ENCODE assay signal across 20 cellular contexts in the genomic region with DNA sequence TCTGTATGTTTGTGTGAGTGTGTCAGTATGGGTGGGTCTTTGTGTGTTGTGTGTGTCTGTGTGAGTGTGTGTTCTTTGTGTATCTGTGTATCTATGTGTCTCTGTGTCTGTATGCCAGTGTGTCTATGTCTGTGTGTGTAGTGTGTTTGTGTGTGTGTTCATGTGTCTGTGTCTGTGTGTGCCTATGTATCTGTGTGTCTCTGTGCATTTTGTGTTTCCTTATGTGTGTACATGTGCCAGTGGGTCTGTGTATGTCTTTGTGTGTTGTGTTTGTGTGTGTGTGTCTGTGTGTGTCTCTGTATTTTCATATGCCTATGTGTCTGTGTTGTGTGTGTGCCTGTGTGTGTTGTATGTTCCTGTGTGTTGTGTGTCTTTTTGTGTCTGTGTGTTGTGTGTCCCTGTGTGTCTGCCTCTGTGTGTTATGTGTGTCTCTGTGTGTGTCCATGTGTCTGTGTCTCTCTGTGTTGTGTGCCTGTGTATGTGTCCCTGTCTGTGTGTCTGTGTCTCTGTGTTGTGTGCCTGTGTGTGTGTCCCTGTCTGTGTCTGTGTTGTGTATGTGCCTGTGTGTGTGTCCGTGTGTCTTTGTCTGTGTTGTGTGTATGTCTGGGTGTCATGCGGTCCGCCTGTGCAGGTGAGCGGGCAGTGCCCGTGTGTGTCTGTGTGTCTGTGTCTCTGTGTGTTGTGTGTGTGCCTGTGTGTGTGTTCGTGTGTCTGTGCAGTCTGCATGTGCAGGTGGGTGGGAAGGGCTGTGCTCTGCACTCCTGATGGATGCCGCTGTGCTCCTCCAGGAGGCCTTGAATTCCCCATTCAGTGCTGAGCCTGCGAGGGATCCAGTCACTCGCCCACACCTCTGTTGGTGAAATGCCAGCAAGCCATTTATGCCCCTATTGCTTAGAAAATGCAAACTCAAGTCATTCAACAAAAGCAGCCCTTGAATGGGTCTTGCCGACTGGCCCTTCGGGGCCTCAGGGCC. TPM values are rescaled to one million over a fixed set of nuclear protein-coding genes. Genes with fewer than 3 reads are reported as not detected.
DNase-seq lines count a peak whose midpoint lies in the region; ATAC-seq, FAIRE-seq and TF ChIP-seq lines count a peak whose summit lies in the region.
"Had no signal": no experiment of that assay in that cellular context is flagged by ENCODE, and none has a peak within 500 bp of the region (broad histone marks: within the 10 kb centered on the region; RNA-seq: fewer than 3 reads in every experiment).

No MANE protein-coding gene starts in this region.

- H2AFZ ChIP-seq in H9 (ENCODE audit: low read length): no peak overlapping the region
- H2AFZ ChIP-seq: GM23248 had no signal

- H2BK20ac ChIP-seq in H9 (ENCODE audit: low read depth, low read length, poor library complexity, severe bottlenecking): no peak overlapping the region

- DNase-seq in D721Med (ENCODE audit: insufficient read length, low spot score) (no peak), H9 (peak; percentile 34), astrocyte of the hippocampus (ENCODE audit: low read depth, low spot score) (peak; percentile 48), progenitor cell of endocrine pancreas (ENCODE audit: low spot score, unreplicated experiment) (no peak)
- DNase-seq: activated CD4-positive, alpha-beta memory T cell treated with anti-CD3 and anti-CD28 coated beads for 36 hours; activated naive CD4-positive, alpha-beta T cell treated with anti-CD3 and anti-CD28 coated beads, Interleukin-2, amount 50 U/mL, for 16 hours; activated T-cell treated with anti-CD3 and anti-CD28 coated beads, Interleukin-2, amount 50 U/mL, for 4 hours; CD8-positive, alpha-beta memory T cell; effector memory CD8-positive, alpha-beta T cell; GM23248; left ventricle myocardium superior; MM.1S; NCI-H446 treated with DMSO at 0.1 percent for 48 hours; right cardiac atrium; T-helper 1 cell had no signal

- no peak overlapping the region for H3K4me3 Mint-ChIP-seq in H9
- no peak overlapping the region for H3K4me3 Mint-ChIP-seq in progenitor cell of endocrine pancreas (ENCODE audit: low read depth)
- H3K4me3 Mint-ChIP-seq: activated CD4-positive, alpha-beta memory T cell treated with anti-CD3 and anti-CD28 coated beads for 36 hours; activated T-cell treated with anti-CD3 and anti-CD28 coated beads, Interleukin-2, amount 50 U/mL, for 4 hours; CD8-positive, alpha-beta memory T cell; effector memory CD8-positive, alpha-beta T cell; IgD-negative memory B cell had no signal

- H3K23me2 ChIP-seq in H9 (ENCODE audit: insufficient read length, low read depth, low read length, poor library complexity, severe bottlenecking): no peaks in the 10 kb centered on the region

- H3K9ac ChIP-seq in H9 (ENCODE audit: extremely low read depth, insufficient read length, low read length): no peak overlapping the region
- H3K9ac ChIP-seq in muscle layer of colon (ENCODE audit: low read length): no peak overlapping the region
- H3K9ac ChIP-seq: GM23248 had no signal

- H2AK5ac ChIP-seq in H9 (ENCODE audit: insufficient read length, low read length): no peak overlapping the region

- H3K23ac ChIP-seq in H9 (ENCODE audit: insufficient read length, low read depth, low read length): no peak overlapping the region

- H3K14ac ChIP-seq in H9 (ENCODE audit: insufficient read depth, low read length): 0 out of 2 replicates have a peak overlapping the region, but pooled peaks have one; percentile 21

- no peak overlapping the region for H3T11ph ChIP-seq in H9 (ENCODE audit: low read length)

- no peak overlapping the region for H3K56ac ChIP-seq in H9 (ENCODE audit: insufficient read length, low read depth, low read length)

- H3K9me3 ChIP-seq in H9 (ENCODE audit: control insufficient read depth, low read depth, low read length) (no peaks in the 10 kb centered on the region), muscle layer of colon (ENCODE audit: low read length) (no peaks in the 10 kb centered on the region)

- H4K20me1 ChIP-seq in H9 (ENCODE audit: control insufficient read depth, insufficient read depth, insufficient read length): no peaks in the 10 kb centered on the region

- H3K36me3 Mint-ChIP-seq in H9 (ENCODE audit: insufficient read depth in 1 of 3, low read depth in 3 of 3) (no peaks in the 10 kb centered on the region), progenitor cell of endocrine pancreas (ENCODE audit: insufficient read depth) (no peaks in the 10 kb centered on the region)
- H3K36me3 Mint-ChIP-seq: activated CD4-positive, alpha-beta memory T cell treated with anti-CD3 and anti-CD28 coated beads for 36 hours; CD8-positive, alpha-beta memory T cell; IgD-negative memory B cell had no signal

- H3K4me1 ChIP-seq in H9 (ENCODE audit: insufficient read depth, low read length) (peaks cover 3% of the 10 kb centered on the region; the same call in 1 of the 2 replicates), muscle layer of colon (ENCODE audit: insufficient read depth, low read length) (peaks cover 62% of the 10 kb centered on the region)

- H3K4me3 ChIP-seq in muscle layer of colon (ENCODE audit: low read depth in 1 of 2, low read length in 2 of 2): no peak overlapping the region
- H3K4me3 ChIP-seq: GM23248 had no signal

- no peak overlapping the region for H3K27ac ChIP-seq in H9 (ENCODE audit: insufficient read length, low read depth, low read length)
- H3K27ac ChIP-seq in muscle layer of colon (ENCODE audit: low read depth, low read length): peak overlapping the region; percentile 41
- H3K27ac ChIP-seq: GM23248, VCaP had no signal

- H3K4me1 Mint-ChIP-seq in H9 (peaks cover 13 to 28% of the 10 kb centered on the region in 2 experiments), progenitor cell of endocrine pancreas (ENCODE audit: low read depth) (no peaks in the 10 kb centered on the region)
- H3K4me1 Mint-ChIP-seq: CD8-positive, alpha-beta memory T cell; IgD-negative memory B cell had no signal

- H3K79me2 ChIP-seq in H9 (ENCODE audit: insufficient read depth, low read length): no peaks in the 10 kb centered on the region

- no peak overlapping the region for H2BK15ac ChIP-seq in H9 (ENCODE audit: low read depth, low read length)

- no peak overlapping the region for H2BK12ac ChIP-seq in H9 (ENCODE audit: insufficient read length, low read depth, low read length)

- H3K27ac Mint-ChIP-seq in H9 (no peak overlapping the region), progenitor cell of endocrine pancreas (no peak overlapping the region)
- H3K27ac Mint-ChIP-seq: activated CD4-positive, alpha-beta memory T cell treated with anti-CD3 and anti-CD28 coated beads for 36 hours; CD8-positive, alpha-beta memory T cell; effector memory CD8-positive, alpha-beta T cell; IgD-negative memory B cell had no signal

- no peaks in the 10 kb centered on the region for H3K9me3 Mint-ChIP-seq in H9
- no peaks in the 10 kb centered on the region for H3K9me3 Mint-ChIP-seq in progenitor cell of endocrine pancreas (ENCODE audit: low read depth)
- H3K9me3 Mint-ChIP-seq: activated CD4-positive, alpha-beta memory T cell treated with anti-CD3 and anti-CD28 coated beads for 36 hours; activated T-cell treated with anti-CD3 and anti-CD28 coated beads, Interleukin-2, amount 50 U/mL, for 4 hours; CD8-positive, alpha-beta memory T cell; effector memory CD8-positive, alpha-beta T cell; IgD-negative memory B cell had no signal

- H4K8ac ChIP-seq in H9 (replicated peaks; ENCODE audit: insufficient read length, low read depth, low read length): no peak overlapping the region

- H3K36me3 ChIP-seq in muscle layer of colon (ENCODE audit: insufficient read depth, low read length): no peaks in the 10 kb centered on the region

- no peak overlapping the region for H2BK120ac ChIP-seq in H9 (ENCODE audit: low read depth, low read length, poor library complexity, severe bottlenecking)

- no peak overlapping the region for H3K18ac ChIP-seq in H9 (ENCODE audit: insufficient read length, low read depth, low read length)

- ATAC-seq in HG03378 (IDR thresholded peaks at IDR 0.05; ENCODE audit: unreplicated experiment) (no peak), GM18498 (IDR thresholded peaks at IDR 0.05; ENCODE audit: unreplicated experiment) (no peak)
- ATAC-seq: activated T-cell treated with anti-CD3 and anti-CD28 coated beads, Interleukin-2, amount 50 U/mL, for 4 hours; effector memory CD8-positive, alpha-beta T cell; left ventricle myocardium superior; right cardiac atrium had no signal

- no peak overlapping the region for H2BK5ac ChIP-seq in H9 (ENCODE audit: insufficient read length, low read length)

- no peak overlapping the region for H4K5ac ChIP-seq in H9 (ENCODE audit: insufficient read length, low read depth, low read length)

- H3K4ac ChIP-seq in H9 (ENCODE audit: low read depth, low read length): no peak overlapping the region

- peak; percentile 77 for FAIRE-seq in D721Med (lab: Jason Lieb, UNC)

- WGBS in H9 (ENCODE audit: extremely low coverage, insufficient read length, low lambda C conversion rate): no CpG with 5 or more reads among the region's 11 CpGs

- no peak for TF ChIP-seq CTCF in D721Med (IDR thresholded peaks at IDR 0.05; ENCODE audit: insufficient read depth, missing control alignments)
- no peak for TF ChIP-seq CTCF in H9 (conservative IDR thresholded peaks at IDR 0.05)
- no peak for TF ChIP-seq CTCF in progenitor cell of endocrine pancreas (IDR thresholded peaks at IDR 0.05; ENCODE audit: unreplicated experiment)

- H3K27me3 ChIP-seq in H9 (ENCODE audit: insufficient read depth, low read length) (no peaks in the 10 kb centered on the region), muscle layer of colon (ENCODE audit: control insufficient read depth in 1 of 2, insufficient read depth in 2 of 2, low read length in 2 of 2) (no peaks in the 10 kb centered on the region)

- H3K4me2 ChIP-seq in H9 (ENCODE audit: insufficient read depth, insufficient read length, low read length): no peak overlapping the region

- no peak overlapping the region for H4K91ac ChIP-seq in H9 (ENCODE audit: insufficient read length, low read depth, low read length)

- H3K27me3 Mint-ChIP-seq in H9 (ENCODE audit: low read depth): peaks cover 6% of the 10 kb centered on the region
- peaks cover 10% of the 10 kb centered on the region for H3K27me3 Mint-ChIP-seq in progenitor cell of endocrine pancreas
- H3K27me3 Mint-ChIP-seq: activated CD4-positive, alpha-beta memory T cell treated with anti-CD3 and anti-CD28 coated beads for 36 hours; IgD-negative memory B cell had no signal

- H3K79me1 ChIP-seq in H9 (ENCODE audit: insufficient read depth, low read depth, low read length, poor library complexity, severe bottlenecking): no peaks in the 10 kb centered on the region

RNA-seq across cellular contexts. Expression of gene KLHL29, which starts 37.4 kb away (rescaled TPM):
- total RNA-seq in H9 (2021) (2.1 and 2.4 TPM in 2 replicates), progenitor cell of endocrine pancreas (4.4 and 5.5 TPM in 2 replicates)

Comparison
In these comparisons a context has a peak if more than half of its experiments do, and no peak if none do; other contexts are left out.
1. DNase-seq: peak in H9 (single experiment) and astrocyte of the hippocampus (single experiment); none in D721Med (single experiment) and progenitor cell of endocrine pancreas (single experiment).